In the genomic region with DNA sequence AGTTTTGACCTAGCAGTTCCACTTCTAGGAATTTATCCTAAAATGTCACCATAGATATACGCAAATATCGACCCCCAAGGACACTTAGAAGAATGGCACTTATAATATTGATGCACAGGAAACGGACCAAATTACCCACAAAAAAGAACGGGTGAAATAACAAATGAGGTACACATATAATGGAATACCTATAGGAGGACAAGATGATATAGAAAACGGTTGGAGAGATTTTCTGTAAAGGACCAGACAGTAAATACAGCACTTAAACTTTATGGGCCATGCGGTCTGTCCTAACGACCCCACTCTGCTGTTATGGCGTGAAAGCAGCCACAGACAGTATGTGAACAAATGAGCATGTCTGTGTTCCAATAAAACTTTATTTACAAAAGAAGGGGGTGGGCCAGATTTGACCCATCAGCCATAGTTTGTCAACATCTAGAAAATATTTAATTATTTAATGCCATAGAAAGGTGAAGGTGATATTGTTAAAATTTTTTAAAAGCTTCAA, we compare ENCODE assay signal across 1 cellular context.
TF ChIP-seq lines count a peak whose summit lies in the region.

No MANE protein-coding gene starts in this region.

TF ChIP-seq in GM12878, 131 proteins besides CTCF, POLR2A, EP300 and RAD21:
- TF ChIP-seq TCF7 (IDR thresholded peaks at IDR 0.05; ENCODE audit: borderline replicate concordance) (peak; percentile 6; the same call in 1 of the 2 replicates), ZNF217 (IDR thresholded peaks at IDR 0.05) (0 out of 2 replicates have a peak, but pooled peaks have one; percentile 12), ZSCAN29 (IDR thresholded peaks at IDR 0.05) (no peak), MEF2B (IDR thresholded peaks at IDR 0.05; ENCODE audit: partially characterized antibody, poor library complexity, severe bottlenecking) (peak; percentile 20), PAX8 (IDR thresholded peaks at IDR 0.05) (0 out of 2 replicates have a peak, but pooled peaks have one; percentile 34), CHD2 (IDR thresholded peaks at IDR 0.05; ENCODE audit: borderline replicate concordance, low read depth, low read length) (0 out of 2 replicates have a peak, but pooled peaks have one; percentile 2), CBX5 (IDR thresholded peaks at IDR 0.05; ENCODE audit: low read depth) (0 out of 2 replicates have a peak, but pooled peaks have one; percentile 72), BMI1 (IDR thresholded peaks at IDR 0.05; ENCODE audit: borderline replicate concordance) (no peak), HDGF (IDR thresholded peaks at IDR 0.05) (no peak), ETV6 (conservative IDR thresholded peaks at IDR 0.05 in 1 of 2, IDR thresholded peaks at IDR 0.05 in 1 of 2; ENCODE audit: borderline replicate concordance in 1 of 2, low read depth in 1 of 2) (peak in 1 of 2 experiments; percentile 5; a peak in 1 of 4 replicates), NFIC (IDR thresholded peaks at IDR 0.05; ENCODE audit: low read depth, low read length) (peak; percentile 59; the same call in 1 of the 2 replicates), NBN (IDR thresholded peaks at IDR 0.05) (peak; percentile 32; the same call in 1 of the 2 replicates), FOXK2 (IDR thresholded peaks at IDR 0.05) (no peak), ZNF24 (IDR thresholded peaks at IDR 0.05) (0 out of 2 replicates have a peak, but pooled peaks have one; percentile 22), SUPT20H (IDR thresholded peaks at IDR 0.05; ENCODE audit: borderline replicate concordance, control insufficient read depth, low read depth, low read length) (no peak), PAX5 (IDR thresholded peaks at IDR 0.05; ENCODE audit: borderline replicate concordance, low read depth, low read length) (no peak), CEBPB (IDR thresholded peaks at IDR 0.05; ENCODE audit: borderline replicate concordance in 1 of 2, low read depth in 2 of 2, low read length in 2 of 2) (0 out of 4 replicates have a peak, but pooled peaks of 1 of the 2 experiments have one; percentile 23), TAF1 (IDR thresholded peaks at IDR 0.05; ENCODE audit: borderline replicate concordance, low read depth, low read length) (0 out of 2 replicates have a peak, but pooled peaks have one; percentile 22), NFYA (IDR thresholded peaks at IDR 0.05; ENCODE audit: borderline replicate concordance, low read depth, low read length) (no peak), JUNB (IDR thresholded peaks at IDR 0.05) (no peak; the same call in 1 of the 2 replicates), YY1 (IDR thresholded peaks at IDR 0.05; ENCODE audit: low read depth, low read length) (0 out of 2 replicates have a peak, but pooled peaks have one; percentile 26)
- TF ChIP-seq, protein P1, sequence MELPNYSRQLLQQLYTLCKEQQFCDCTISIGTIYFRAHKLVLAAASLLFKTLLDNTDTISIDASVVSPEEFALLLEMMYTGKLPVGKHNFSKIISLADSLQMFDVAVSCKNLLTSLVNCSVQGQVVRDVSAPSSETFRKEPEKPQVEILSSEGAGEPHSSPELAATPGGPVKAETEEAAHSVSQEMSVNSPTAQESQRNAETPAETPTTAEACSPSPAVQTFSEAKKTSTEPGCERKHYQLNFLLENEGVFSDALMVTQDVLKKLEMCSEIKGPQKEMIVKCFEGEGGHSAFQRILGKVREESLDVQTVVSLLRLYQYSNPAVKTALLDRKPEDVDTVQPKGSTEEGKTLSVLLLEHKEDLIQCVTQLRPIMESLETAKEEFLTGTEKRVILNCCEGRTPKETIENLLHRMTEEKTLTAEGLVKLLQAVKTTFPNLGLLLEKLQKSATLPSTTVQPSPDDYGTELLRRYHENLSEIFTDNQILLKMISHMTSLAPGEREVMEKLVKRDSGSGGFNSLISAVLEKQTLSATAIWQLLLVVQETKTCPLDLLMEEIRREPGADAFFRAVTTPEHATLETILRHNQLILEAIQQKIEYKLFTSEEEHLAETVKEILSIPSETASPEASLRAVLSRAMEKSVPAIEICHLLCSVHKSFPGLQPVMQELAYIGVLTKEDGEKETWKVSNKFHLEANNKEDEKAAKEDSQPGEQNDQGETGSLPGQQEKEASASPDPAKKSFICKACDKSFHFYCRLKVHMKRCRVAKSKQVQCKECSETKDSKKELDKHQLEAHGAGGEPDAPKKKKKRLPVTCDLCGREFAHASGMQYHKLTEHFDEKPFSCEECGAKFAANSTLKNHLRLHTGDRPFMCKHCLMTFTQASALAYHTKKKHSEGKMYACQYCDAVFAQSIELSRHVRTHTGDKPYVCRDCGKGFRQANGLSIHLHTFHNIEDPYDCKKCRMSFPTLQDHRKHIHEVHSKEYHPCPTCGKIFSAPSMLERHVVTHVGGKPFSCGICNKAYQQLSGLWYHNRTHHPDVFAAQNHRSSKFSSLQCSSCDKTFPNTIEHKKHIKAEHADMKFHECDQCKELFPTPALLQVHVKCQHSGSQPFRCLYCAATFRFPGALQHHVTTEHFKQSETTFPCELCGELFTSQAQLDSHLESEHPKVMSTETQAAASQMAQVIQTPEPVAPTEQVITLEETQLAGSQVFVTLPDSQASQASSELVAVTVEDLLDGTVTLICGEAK (IDR thresholded peaks at IDR 0.05; ENCODE audit: borderline replicate concordance) = peak; percentile 98
- TF ChIP-seq, protein P2, sequence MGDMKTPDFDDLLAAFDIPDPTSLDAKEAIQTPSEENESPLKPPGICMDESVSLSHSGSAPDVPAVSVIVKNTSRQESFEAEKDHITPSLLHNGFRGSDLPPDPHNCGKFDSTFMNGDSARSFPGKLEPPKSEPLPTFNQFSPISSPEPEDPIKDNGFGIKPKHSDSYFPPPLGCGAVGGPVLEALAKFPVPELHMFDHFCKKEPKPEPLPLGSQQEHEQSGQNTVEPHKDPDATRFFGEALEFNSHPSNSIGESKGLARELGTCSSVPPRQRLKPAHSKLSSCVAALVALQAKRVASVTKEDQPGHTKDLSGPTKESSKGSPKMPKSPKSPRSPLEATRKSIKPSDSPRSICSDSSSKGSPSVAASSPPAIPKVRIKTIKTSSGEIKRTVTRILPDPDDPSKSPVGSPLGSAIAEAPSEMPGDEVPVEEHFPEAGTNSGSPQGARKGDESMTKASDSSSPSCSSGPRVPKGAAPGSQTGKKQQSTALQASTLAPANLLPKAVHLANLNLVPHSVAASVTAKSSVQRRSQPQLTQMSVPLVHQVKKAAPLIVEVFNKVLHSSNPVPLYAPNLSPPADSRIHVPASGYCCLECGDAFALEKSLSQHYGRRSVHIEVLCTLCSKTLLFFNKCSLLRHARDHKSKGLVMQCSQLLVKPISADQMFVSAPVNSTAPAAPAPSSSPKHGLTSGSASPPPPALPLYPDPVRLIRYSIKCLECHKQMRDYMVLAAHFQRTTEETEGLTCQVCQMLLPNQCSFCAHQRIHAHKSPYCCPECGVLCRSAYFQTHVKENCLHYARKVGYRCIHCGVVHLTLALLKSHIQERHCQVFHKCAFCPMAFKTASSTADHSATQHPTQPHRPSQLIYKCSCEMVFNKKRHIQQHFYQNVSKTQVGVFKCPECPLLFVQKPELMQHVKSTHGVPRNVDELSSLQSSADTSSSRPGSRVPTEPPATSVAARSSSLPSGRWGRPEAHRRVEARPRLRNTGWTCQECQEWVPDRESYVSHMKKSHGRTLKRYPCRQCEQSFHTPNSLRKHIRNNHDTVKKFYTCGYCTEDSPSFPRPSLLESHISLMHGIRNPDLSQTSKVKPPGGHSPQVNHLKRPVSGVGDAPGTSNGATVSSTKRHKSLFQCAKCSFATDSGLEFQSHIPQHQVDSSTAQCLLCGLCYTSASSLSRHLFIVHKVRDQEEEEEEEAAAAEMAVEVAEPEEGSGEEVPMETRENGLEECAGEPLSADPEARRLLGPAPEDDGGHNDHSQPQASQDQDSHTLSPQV (IDR thresholded peaks at IDR 0.05) = no peak; the same call in 1 of the 2 replicates
- TF ChIP-seq, protein P3, sequence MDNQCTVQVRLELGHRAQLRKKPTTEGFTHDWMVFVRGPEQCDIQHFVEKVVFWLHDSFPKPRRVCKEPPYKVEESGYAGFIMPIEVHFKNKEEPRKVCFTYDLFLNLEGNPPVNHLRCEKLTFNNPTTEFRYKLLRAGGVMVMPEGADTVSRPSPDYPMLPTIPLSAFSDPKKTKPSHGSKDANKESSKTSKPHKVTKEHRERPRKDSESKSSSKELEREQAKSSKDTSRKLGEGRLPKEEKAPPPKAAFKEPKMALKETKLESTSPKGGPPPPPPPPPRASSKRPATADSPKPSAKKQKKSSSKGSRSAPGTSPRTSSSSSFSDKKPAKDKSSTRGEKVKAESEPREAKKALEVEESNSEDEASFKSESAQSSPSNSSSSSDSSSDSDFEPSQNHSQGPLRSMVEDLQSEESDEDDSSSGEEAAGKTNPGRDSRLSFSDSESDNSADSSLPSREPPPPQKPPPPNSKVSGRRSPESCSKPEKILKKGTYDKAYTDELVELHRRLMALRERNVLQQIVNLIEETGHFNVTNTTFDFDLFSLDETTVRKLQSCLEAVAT (IDR thresholded peaks at IDR 0.05) = peak; percentile 71; the same call in 1 of the 2 replicates
- TF ChIP-seq, protein P4, sequence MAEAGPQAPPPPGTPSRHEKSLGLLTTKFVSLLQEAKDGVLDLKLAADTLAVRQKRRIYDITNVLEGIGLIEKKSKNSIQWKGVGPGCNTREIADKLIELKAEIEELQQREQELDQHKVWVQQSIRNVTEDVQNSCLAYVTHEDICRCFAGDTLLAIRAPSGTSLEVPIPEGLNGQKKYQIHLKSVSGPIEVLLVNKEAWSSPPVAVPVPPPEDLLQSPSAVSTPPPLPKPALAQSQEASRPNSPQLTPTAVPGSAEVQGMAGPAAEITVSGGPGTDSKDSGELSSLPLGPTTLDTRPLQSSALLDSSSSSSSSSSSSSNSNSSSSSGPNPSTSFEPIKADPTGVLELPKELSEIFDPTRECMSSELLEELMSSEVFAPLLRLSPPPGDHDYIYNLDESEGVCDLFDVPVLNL (IDR thresholded peaks at IDR 0.05; ENCODE audit: low read depth, low read length) = no peak
